ENCODE assay signal across 23 cellular contexts in the genomic region with DNA sequence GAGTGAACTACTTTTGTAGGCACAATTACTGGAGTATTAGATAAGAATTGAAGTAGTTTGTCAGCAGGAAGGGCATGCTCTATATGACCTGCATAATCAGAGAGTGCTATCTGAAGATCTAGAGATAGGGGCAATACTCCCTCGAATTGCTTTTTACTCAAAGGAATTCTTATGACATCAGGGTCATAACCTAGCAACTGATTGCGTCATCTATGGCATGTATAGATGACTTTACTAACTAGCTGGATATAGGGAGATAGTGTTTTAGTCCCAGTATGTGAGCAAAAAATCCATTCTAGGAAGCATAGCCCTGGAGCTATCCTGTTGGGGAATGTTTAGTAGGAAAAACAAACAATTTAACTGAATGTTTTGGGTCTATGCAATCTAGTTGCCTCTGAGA.
"Had no signal": no experiment of that assay in that cellular context is flagged by ENCODE, and none has a peak within 500 bp of the region (broad histone marks: within the 10 kb centered on the region; RNA-seq: fewer than 3 reads in every experiment).

No MANE protein-coding gene starts in this region.

- H3K4me1 ChIP-seq: SJSA1 had no signal

- DNase-seq: Kasumi-1, MM.1S, NCI-H1092, NCI-H1105 treated with DMSO at 0.1 percent for 48 hours, NCI-H1417 treated with DMSO at 0.1 percent for 48 hours, NCI-H146, NCI-H1694 treated with DMSO at 0.1 percent for 48 hours, NCI-H1930, NCI-H2081 treated with DMSO at 0.1 percent for 48 hours, NCI-H2171, NCI-H226, NCI-H446, NCI-H510A, NCI-H524 treated with DMSO at 0.1 percent for 48 hours, NCI-H69, NCI-H774, Right ventricle myocardium superior, RPMI8226, SIG-M5 had no signal

- FAIRE-seq: RCC 7860 had no signal

- H3K9ac ChIP-seq: KMS-11 had no signal

- H3K4me2 ChIP-seq: KMS-11 had no signal

- H3K4me3 ChIP-seq: SJSA1, SK-N-MC had no signal

- H3K27me3 ChIP-seq: SJSA1 had no signal

- H3K36me3 ChIP-seq: SJSA1 had no signal

- H3K27ac ChIP-seq: KMS-11, SJSA1, SK-N-MC had no signal
